In genomic region chr1:154087574-154087973, GRCh38 we compare ENCODE assay signal across 28 cellular contexts.
"Had no signal": no experiment of that assay in that cellular context is flagged by ENCODE, and none has a peak within 500 bp of the region (broad histone marks: within the 10 kb centered on the region; RNA-seq: fewer than 3 reads in every experiment).

No MANE protein-coding gene starts in this region.

- H3K27me3 ChIP-seq: colonic mucosa, dorsolateral prefrontal cortex, esophagus muscularis mucosa, esophagus squamous epithelium, gastrocnemius medialis, gastroesophageal sphincter, heart left ventricle, heart right ventricle had no signal

- H3K4me3 ChIP-seq: colonic mucosa, coronary artery, dorsolateral prefrontal cortex, esophagus muscularis mucosa, esophagus squamous epithelium, gastrocnemius medialis, gastroesophageal sphincter, heart left ventricle, heart right ventricle had no signal

- H3K4me1 ChIP-seq: colonic mucosa, esophagus muscularis mucosa, esophagus squamous epithelium, foreskin keratinocyte, gastrocnemius medialis, gastroesophageal sphincter, heart left ventricle, heart right ventricle had no signal

- H3K36me3 ChIP-seq: colonic mucosa, esophagus muscularis mucosa, esophagus squamous epithelium, gastrocnemius medialis, gastroesophageal sphincter, heart left ventricle, heart right ventricle had no signal

- FAIRE-seq: colon, endometrium, endothelial cell of umbilical vein, frontal cortex had no signal

- H3K27ac ChIP-seq: colonic mucosa, coronary artery, dorsolateral prefrontal cortex, epithelial cell of prostate, esophagus muscularis mucosa, esophagus squamous epithelium, foreskin keratinocyte, gastrocnemius medialis, gastroesophageal sphincter, heart left ventricle, heart right ventricle had no signal

- H3K9me3 ChIP-seq: colonic mucosa, esophagus squamous epithelium, gastrocnemius medialis had no signal

- ATAC-seq: effector memory CD8-positive, alpha-beta T cell; esophagus mucosa; foreskin keratinocyte; gastrocnemius medialis; gastroesophageal sphincter; heart left ventricle; heart right ventricle had no signal

- DNase-seq: colonic mucosa; cortex of kidney; dermis blood vessel endothelial cell; dorsolateral prefrontal cortex; effector CD4-positive, alpha-beta T cell; effector CD8-positive, alpha-beta T cell; effector memory CD4-positive, alpha-beta T cell; effector memory CD8-positive, alpha-beta T cell; endodermal cell; erythroblast; esophagus squamous epithelium; foreskin fibroblast; foreskin keratinocyte; foreskin melanocyte; gastrocnemius medialis; glutamatergic neuron; head of caudate nucleus; heart left ventricle; heart right ventricle had no signal
